In the genomic region with DNA sequence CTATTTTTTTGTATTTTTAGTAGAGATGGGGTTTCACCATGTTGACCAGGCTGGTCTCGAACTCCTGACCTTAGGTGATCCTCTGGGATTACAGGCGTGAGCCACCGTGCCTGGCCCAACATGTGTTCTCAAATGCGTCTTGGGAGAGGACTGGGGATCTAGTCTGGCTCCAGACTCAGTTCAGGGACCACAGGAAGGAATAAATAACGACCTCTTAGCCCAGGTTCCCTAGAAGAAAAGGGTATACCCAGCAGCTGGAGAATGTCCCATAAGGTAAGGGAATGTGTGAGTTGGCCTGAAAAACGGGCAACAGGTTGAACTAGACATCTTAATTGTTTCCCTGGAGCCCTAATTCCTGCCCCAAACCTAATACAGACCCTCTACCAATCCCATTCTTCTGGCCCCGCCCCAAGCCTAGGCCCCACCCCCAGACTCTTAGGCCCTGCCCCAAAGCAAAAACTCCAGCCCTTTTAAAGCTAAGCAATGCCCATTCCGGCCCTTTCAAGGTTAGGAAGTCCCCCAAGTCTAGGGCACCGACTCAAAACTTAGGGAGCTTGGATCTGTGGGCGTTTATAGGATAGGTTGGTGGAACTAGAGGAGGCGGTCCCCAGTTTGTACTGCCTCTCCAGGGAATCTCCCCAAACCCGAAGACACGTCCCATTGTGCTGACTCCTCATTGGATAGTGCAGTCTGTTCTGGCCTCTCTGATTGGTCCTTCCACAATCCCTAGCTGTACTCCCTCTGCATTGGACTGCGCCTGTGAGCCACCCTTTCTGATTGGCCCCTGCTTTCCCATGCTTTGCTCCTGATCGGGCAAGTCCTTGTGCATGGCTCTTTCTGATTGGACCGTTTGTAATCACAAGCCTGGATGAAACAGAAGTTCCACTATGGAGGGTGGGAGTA, we compare ENCODE assay signal across 1 cellular context.
TF ChIP-seq lines count a peak whose summit lies in the region.

No MANE protein-coding gene starts in this region.

TF ChIP-seq in K562, 482 proteins besides CTCF, POLR2A, EP300 and RAD21 (continued from another document):
- TF ChIP-seq ZKSCAN1 (IDR thresholded peaks at IDR 0.05; ENCODE audit: low read depth, low read length) (no peak), NEUROD1 (IDR thresholded peaks at IDR 0.05; ENCODE audit: borderline replicate concordance, low read depth, low read length, partially characterized antibody) (peak; percentile 57), EWSR1 (IDR thresholded peaks at IDR 0.05; ENCODE audit: borderline replicate concordance, low read depth, partially characterized antibody) (no peak), ASH1L (IDR thresholded peaks at IDR 0.05; ENCODE audit: borderline replicate concordance, low read depth, partially characterized antibody) (peak; percentile 90), SREBF2 (CRISPR knock-in tag; IDR thresholded peaks at IDR 0.05) (no peak), HOXB6 (CRISPR knock-in tag; IDR thresholded peaks at IDR 0.05; ENCODE audit: borderline replicate concordance) (no peak), CC2D1A (IDR thresholded peaks at IDR 0.05) (0 out of 2 replicates have a peak, but pooled peaks have one; percentile 21), SIN3B (IDR thresholded peaks at IDR 0.05; ENCODE audit: low read depth) (no peak)
- TF ChIP-seq, protein P1, sequence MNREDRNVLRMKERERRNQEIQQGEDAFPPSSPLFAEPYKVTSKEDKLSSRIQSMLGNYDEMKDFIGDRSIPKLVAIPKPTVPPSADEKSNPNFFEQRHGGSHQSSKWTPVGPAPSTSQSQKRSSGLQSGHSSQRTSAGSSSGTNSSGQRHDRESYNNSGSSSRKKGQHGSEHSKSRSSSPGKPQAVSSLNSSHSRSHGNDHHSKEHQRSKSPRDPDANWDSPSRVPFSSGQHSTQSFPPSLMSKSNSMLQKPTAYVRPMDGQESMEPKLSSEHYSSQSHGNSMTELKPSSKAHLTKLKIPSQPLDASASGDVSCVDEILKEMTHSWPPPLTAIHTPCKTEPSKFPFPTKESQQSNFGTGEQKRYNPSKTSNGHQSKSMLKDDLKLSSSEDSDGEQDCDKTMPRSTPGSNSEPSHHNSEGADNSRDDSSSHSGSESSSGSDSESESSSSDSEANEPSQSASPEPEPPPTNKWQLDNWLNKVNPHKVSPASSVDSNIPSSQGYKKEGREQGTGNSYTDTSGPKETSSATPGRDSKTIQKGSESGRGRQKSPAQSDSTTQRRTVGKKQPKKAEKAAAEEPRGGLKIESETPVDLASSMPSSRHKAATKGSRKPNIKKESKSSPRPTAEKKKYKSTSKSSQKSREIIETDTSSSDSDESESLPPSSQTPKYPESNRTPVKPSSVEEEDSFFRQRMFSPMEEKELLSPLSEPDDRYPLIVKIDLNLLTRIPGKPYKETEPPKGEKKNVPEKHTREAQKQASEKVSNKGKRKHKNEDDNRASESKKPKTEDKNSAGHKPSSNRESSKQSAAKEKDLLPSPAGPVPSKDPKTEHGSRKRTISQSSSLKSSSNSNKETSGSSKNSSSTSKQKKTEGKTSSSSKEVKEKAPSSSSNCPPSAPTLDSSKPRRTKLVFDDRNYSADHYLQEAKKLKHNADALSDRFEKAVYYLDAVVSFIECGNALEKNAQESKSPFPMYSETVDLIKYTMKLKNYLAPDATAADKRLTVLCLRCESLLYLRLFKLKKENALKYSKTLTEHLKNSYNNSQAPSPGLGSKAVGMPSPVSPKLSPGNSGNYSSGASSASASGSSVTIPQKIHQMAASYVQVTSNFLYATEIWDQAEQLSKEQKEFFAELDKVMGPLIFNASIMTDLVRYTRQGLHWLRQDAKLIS (CRISPR knock-in tag; IDR thresholded peaks at IDR 0.05) = no peak
- TF ChIP-seq, protein P2, sequence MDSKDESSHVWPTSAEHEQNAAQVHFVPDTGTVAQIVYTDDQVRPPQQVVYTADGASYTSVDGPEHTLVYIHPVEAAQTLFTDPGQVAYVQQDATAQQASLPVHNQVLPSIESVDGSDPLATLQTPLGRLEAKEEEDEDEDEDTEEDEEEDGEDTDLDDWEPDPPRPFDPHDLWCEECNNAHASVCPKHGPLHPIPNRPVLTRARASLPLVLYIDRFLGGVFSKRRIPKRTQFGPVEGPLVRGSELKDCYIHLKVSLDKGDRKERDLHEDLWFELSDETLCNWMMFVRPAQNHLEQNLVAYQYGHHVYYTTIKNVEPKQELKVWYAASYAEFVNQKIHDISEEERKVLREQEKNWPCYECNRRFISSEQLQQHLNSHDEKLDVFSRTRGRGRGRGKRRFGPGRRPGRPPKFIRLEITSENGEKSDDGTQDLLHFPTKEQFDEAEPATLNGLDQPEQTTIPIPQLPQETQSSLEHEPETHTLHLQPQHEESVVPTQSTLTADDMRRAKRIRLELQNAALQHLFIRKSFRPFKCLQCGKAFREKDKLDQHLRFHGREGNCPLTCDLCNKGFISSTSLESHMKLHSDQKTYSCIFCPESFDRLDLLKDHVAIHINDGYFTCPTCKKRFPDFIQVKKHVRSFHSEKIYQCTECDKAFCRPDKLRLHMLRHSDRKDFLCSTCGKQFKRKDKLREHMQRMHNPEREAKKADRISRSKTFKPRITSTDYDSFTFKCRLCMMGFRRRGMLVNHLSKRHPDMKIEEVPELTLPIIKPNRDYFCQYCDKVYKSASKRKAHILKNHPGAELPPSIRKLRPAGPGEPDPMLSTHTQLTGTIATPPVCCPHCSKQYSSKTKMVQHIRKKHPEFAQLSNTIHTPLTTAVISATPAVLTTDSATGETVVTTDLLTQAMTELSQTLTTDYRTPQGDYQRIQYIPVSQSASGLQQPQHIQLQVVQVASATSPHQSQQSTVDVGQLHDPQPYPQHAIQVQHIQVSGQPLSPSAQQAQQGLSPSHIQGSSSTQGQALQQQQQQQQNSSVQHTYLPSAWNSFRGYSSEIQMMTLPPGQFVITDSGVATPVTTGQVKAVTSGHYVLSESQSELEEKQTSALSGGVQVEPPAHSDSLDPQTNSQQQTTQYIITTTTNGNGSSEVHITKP (IDR thresholded peaks at IDR 0.05; ENCODE audit: partially characterized antibody) = peak; percentile 56
- TF ChIP-seq, protein P3, sequence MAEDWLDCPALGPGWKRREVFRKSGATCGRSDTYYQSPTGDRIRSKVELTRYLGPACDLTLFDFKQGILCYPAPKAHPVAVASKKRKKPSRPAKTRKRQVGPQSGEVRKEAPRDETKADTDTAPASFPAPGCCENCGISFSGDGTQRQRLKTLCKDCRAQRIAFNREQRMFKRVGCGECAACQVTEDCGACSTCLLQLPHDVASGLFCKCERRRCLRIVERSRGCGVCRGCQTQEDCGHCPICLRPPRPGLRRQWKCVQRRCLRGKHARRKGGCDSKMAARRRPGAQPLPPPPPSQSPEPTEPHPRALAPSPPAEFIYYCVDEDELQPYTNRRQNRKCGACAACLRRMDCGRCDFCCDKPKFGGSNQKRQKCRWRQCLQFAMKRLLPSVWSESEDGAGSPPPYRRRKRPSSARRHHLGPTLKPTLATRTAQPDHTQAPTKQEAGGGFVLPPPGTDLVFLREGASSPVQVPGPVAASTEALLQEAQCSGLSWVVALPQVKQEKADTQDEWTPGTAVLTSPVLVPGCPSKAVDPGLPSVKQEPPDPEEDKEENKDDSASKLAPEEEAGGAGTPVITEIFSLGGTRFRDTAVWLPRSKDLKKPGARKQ (CRISPR knock-in tag; IDR thresholded peaks at IDR 0.05) = no peak
